ENCODE assay signal across 8 cellular contexts in genomic region chr6:142944126-142945066, GRCh38. TPM values are rescaled to one million over a fixed set of nuclear protein-coding genes. Genes with fewer than 3 reads are reported as not detected.
DNase-seq lines count a peak whose midpoint lies in the region; ATAC-seq and TF ChIP-seq lines count a peak whose summit lies in the region.

No MANE protein-coding gene starts in this region.

- 1 to 2% methylated on average over 25 to 54 of the region's 57 CpGs for WGBS in GM23248 (ENCODE audit: low coverage in 1 of 2, low lambda C conversion rate in 2 of 2, missing lambda C conversion rate in 2 of 2), 2 experiments

- peaks cover 60% of the 10 kb centered on the region for H3K4me1 Mint-ChIP-seq in CD4-positive, alpha-beta T cell (ENCODE audit: low read depth)
- peaks cover 21% of the 10 kb centered on the region for H3K4me1 Mint-ChIP-seq in memory B cell

- no peaks in the 10 kb centered on the region for H3K9me3 Mint-ChIP-seq in CD4-positive, alpha-beta T cell
- H3K9me3 Mint-ChIP-seq in memory B cell, result no peaks in the 10 kb centered on the region

- in situ Hi-C loops in GM23248 (cut with MboI), result loop anchor here (10.0 kb wide), 1 partner anchor 250 kb away; no protein-coding TSS in a partner anchor

- peak overlapping the region; percentile 94 for H3K4me3 ChIP-seq in GM23248

- TF ChIP-seq CTCF in CD4-positive, alpha-beta T cell (IDR thresholded peaks at IDR 0.05), result no peak

- POLR2A ChIA-PET in CD4-positive, alpha-beta T cell (lab: Charles Lee), result interaction anchor here (0.8 to 11.2 kb wide), 28 partner anchors 9 to 198 kb away, joined by 3 to 382 read pairs (median 7); partner anchors contain the start of gene AIG1

- H3K4me2 ChIP-seq in GM23248 (ENCODE audit: unreplicated experiment), result peak overlapping the region; percentile 96

- peak overlapping the region; percentile 48 for H2AFZ ChIP-seq in GM23248

- DNase-seq in CD4-positive, alpha-beta T cell, result peak; percentile 77 to 99 (median 88)
- DNase-seq in GM23248 (peak; percentile 89), NCI-H526 (lab: John Stamatoyannopoulos, UW) (peak; percentile 68 to 75), memory B cell (ENCODE audit: low spot score in 2 of 2) (peak; percentile 69 to 74)
- peak; percentile 91 to 97 for DNase-seq in activated CD8-positive, alpha-beta memory T cell treated with anti-CD3 and anti-CD28 coated beads for 4 hours (ENCODE audit: low read depth in 2 of 2)
- DNase-seq in effector CD8-positive, alpha-beta T cell (lab: John Stamatoyannopoulos, UW), result peak; percentile 95
- peak; percentile 83 for DNase-seq in stimulated activated CD8-positive, alpha-beta memory T cell treated with anti-CD3 and anti-CD28 coated beads, Interleukin-12 subunit alpha, Interleukin-12 subunit beta, amount 100 ng/mL, for 24 hours (ENCODE audit: extremely low read depth)

- intact Hi-C loops in CD4-positive, alpha-beta T cell (cut with DNase I, micrococcal nuclease), result loop anchor here (1.0 to 5.0 kb wide), 11 partner anchors 16 to 547 kb away; partner anchors contain the start of gene AIG1 (in 1 of the 2)

- peak overlapping the region; percentile 99 for H3K9ac ChIP-seq in GM23248

- peaks cover 44% of the 10 kb centered on the region for H3K4me1 ChIP-seq in GM23248 (ENCODE audit: insufficient read depth)

- peaks cover 5% of the 10 kb centered on the region for H3K27me3 Mint-ChIP-seq in CD4-positive, alpha-beta T cell
- H3K27me3 Mint-ChIP-seq in memory B cell, result no peaks in the 10 kb centered on the region

- H4K20me1 ChIP-seq in GM23248 (ENCODE audit: insufficient read depth), result peaks cover 2% of the 10 kb centered on the region; the same call in 1 of the 2 replicates

- H3K4me3 Mint-ChIP-seq in CD4-positive, alpha-beta T cell, result peak overlapping the region; percentile 99
- H3K4me3 Mint-ChIP-seq in memory B cell, result peak overlapping the region; percentile 97

- H3K27ac Mint-ChIP-seq in CD4-positive, alpha-beta T cell, result peak overlapping the region; percentile 98
- H3K27ac Mint-ChIP-seq in memory B cell, result peak overlapping the region; percentile 98

- peaks cover 18% of the 10 kb centered on the region for H3F3A ChIP-seq in GM23248 (ENCODE audit: insufficient read depth)

- H3K79me2 ChIP-seq in GM23248 (ENCODE audit: insufficient read depth), result peaks cover 62% of the 10 kb centered on the region

- H3K27me3 ChIP-seq in CD4-positive, alpha-beta T cell (ENCODE audit: control insufficient read depth, insufficient read depth, low read length), result no peaks in the 10 kb centered on the region
- no peaks in the 10 kb centered on the region for H3K27me3 ChIP-seq in GM23248 (replicated peaks; ENCODE audit: insufficient read depth)

- CTCF ChIA-PET in CD4-positive, alpha-beta T cell (lab: Charles Lee), result interaction anchor here (1.2 to 1.7 kb wide), 3 partner anchors 27 to 155 kb away, joined by 3 to 7 read pairs (median 3); no protein-coding TSS in a partner anchor

- H3K36me3 ChIP-seq in GM23248 (ENCODE audit: low read depth), result no peaks in the 10 kb centered on the region; the same call in 1 of the 2 replicates

- no peaks in the 10 kb centered on the region for H3K9me3 ChIP-seq in CD4-positive, alpha-beta T cell (ENCODE audit: control insufficient read depth, low read length)
- H3K9me3 ChIP-seq in GM23248 (ENCODE audit: low read depth), result no peaks in the 10 kb centered on the region

- peaks cover 36% of the 10 kb centered on the region for H3K36me3 Mint-ChIP-seq in CD4-positive, alpha-beta T cell (ENCODE audit: low read depth)
- no peaks in the 10 kb centered on the region for H3K36me3 Mint-ChIP-seq in memory B cell

- H3K9me2 ChIP-seq in GM23248 (ENCODE audit: insufficient read depth), result no peaks in the 10 kb centered on the region

- H3K27ac ChIP-seq in CD4-positive, alpha-beta T cell (ENCODE audit: low read depth, low read length), result peak overlapping the region; percentile 100
- H3K27ac ChIP-seq in GM23248, result peak overlapping the region; percentile 97

- ATAC-seq in CD4-positive, alpha-beta T cell (ENCODE audit: poor library complexity), result peak; percentile 51
- ATAC-seq in memory B cell (ENCODE audit: low read depth) (peak; percentile 17), HG02571 (IDR thresholded peaks at IDR 0.05; ENCODE audit: unreplicated experiment) (no peak)

RNA-seq across cellular contexts. Expression of gene HIVEP2, which starts 0.6 kb away (rescaled TPM):
- total RNA-seq in CD4-positive, alpha-beta T cell, result 10 to 100 TPM; 48.4 to 48.6 TPM
- 15.0 and 21.0 TPM in 2 replicates for total RNA-seq in GM23248 (2014; rRNA removed; shearing (Covaris generic))
- polyA plus RNA-seq in GM23248 (2016; fragmentation: Nextera tagmentation; extraction: Ambion mirVana), result 6.8 and 8.3 TPM in 2 replicates
